31 cellular contexts compared by ENCODE assay signal in the genomic region with DNA sequence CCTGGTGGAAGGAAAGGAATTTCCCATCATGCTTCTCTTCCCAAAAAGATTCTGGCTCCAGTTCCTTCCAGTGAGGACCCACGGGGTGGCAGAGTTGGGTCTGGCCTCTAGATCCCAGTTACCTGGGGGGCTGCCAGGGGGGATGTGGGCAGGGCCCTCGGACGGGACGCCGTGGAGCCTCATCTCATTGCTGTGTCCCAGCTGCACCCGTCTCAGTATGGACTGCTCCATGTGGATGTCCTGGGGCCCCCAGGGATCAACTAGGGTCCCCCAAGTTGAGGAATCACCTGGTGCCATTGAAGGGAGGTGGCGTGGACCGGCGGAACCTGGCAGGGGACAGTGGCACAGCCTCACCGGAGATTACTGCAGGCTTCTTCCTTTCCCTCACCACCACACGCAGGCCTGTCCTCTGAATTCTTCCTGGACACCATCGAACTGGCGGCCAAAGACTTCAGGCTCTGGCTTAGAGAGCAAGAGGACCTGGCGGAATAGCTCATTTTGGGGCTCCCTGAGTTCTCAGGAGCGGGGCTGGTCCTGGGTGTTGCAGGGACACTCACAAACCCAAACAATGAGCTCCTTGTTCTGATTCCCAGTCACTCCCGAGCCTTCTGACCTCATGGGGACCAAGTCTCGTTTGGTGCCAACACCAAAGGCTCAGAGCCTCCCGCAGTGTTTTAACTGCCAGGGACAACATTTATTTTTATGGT. TPM values are rescaled to one million over a fixed set of nuclear protein-coding genes. Genes with fewer than 3 reads are reported as not detected.
DNase-seq lines count a peak whose midpoint lies in the region; ATAC-seq and TF ChIP-seq lines count a peak whose summit lies in the region.
"Had no signal": no experiment of that assay in that cellular context is flagged by ENCODE, and none has a peak within 500 bp of the region (broad histone marks: within the 10 kb centered on the region; RNA-seq: fewer than 3 reads in every experiment).

No MANE protein-coding gene starts in this region.

- no peak overlapping the region for H3K4me3 Mint-ChIP-seq in activated CD8-positive, alpha-beta memory T cell treated with anti-CD3 and anti-CD28 coated beads, Interleukin-2, amount 10 ng/mL, durations not matched to agents 7 days and 5 days
- H3K4me3 Mint-ChIP-seq: activated naive CD4-positive, alpha-beta T cell treated with anti-CD3 and anti-CD28 coated beads, Interleukin-2, amount 10 ng/mL, durations not matched to agents 7 days and 5 days; HFFc6; neural crest cell; stimulated activated naive CD8-positive, alpha-beta T cell treated with anti-CD3 and anti-CD28 coated beads, Interleukin-15, Interleukin-2, amounts not matched to agents 100 ng/mL and 50 ng/mL, for 24 hours; T-helper 1 cell treated with Interleukin-12 subunit alpha and Interleukin-12 subunit beta and Interleukin-4 antibody, amounts not matched to agents 30 μg/mL and 1 μg/mL, for 36 hours; type B pancreatic cell had no signal

- peaks cover 58% of the 10 kb centered on the region for H3K36me3 Mint-ChIP-seq in activated CD8-positive, alpha-beta memory T cell treated with anti-CD3 and anti-CD28 coated beads, Interleukin-2, amount 10 ng/mL, durations not matched to agents 7 days and 5 days
- H3K36me3 Mint-ChIP-seq: type B pancreatic cell had no signal

- H3K36me3 ChIP-seq in testis (ENCODE audit: low read depth, missing control alignments) = no peaks in the 10 kb centered on the region
- H3K36me3 ChIP-seq: cardiac muscle cell had no signal

- no peak overlapping the region for H3K27ac Mint-ChIP-seq in activated CD8-positive, alpha-beta memory T cell treated with anti-CD3 and anti-CD28 coated beads, Interleukin-2, amount 10 ng/mL, durations not matched to agents 7 days and 5 days
- H3K27ac Mint-ChIP-seq: activated naive CD4-positive, alpha-beta T cell treated with anti-CD3 and anti-CD28 coated beads, Interleukin-2, amount 10 ng/mL, durations not matched to agents 7 days and 5 days; HFFc6; stimulated activated naive CD8-positive, alpha-beta T cell treated with anti-CD3 and anti-CD28 coated beads, Interleukin-15, Interleukin-2, amounts not matched to agents 100 ng/mL and 50 ng/mL, for 24 hours; T-helper 1 cell treated with Interleukin-12 subunit alpha and Interleukin-12 subunit beta and Interleukin-4 antibody, amounts not matched to agents 30 μg/mL and 1 μg/mL, for 36 hours; type B pancreatic cell had no signal

- intact Hi-C loops in cardiac septum (cut with DNase I) = no loop called here
- intact Hi-C loops in testis (cut with DNase I; ENCODE audit: low total_unique reads) = no loop called here

- H3K4me1 Mint-ChIP-seq in activated CD8-positive, alpha-beta memory T cell treated with anti-CD3 and anti-CD28 coated beads, Interleukin-2, amount 10 ng/mL, durations not matched to agents 7 days and 5 days = peaks cover 2% of the 10 kb centered on the region
- H3K4me1 Mint-ChIP-seq: neural crest cell had no signal

- no peaks in the 10 kb centered on the region for H3K4me1 ChIP-seq in testis

- WGBS in testis, 2 donors = 64 to 79% methylated on average over 10 to 18 of the region's 18 CpGs

- no peaks in the 10 kb centered on the region for H3K9me3 ChIP-seq in testis

- no peak for TF ChIP-seq CTCF in testis (IDR thresholded peaks at IDR 0.05)

- peak; percentile 26 for DNase-seq in activated CD8-positive, alpha-beta memory T cell treated with anti-CD3 and anti-CD28 coated beads for 24 hours
- DNase-seq in activated CD8-positive, alpha-beta memory T cell treated with anti-CD3 and anti-CD28 coated beads, Interleukin-2, amount 10 ng/mL, durations not matched to agents 7 days and 5 days = no peak
- DNase-seq in cardiac septum (ENCODE audit: low spot score) (peak; percentile 36), midbrain (lab: John Stamatoyannopoulos, UW) (peak; percentile 15), testis (peak; percentile 43), NOMO-1 (lab: John Stamatoyannopoulos, UW; ENCODE audit: unreplicated experiment in 2 of 2) (no peak), HuH-7 (ENCODE audit: low spot score) (no peak)
- DNase-seq in activated naive CD4-positive, alpha-beta T cell treated with Interleukin-2 at 50 U/mL for 16 hours = no peak
- DNase-seq: 8988T; activated CD4-positive, alpha-beta T cell treated with anti-CD3 and anti-CD28 coated beads, Interleukin-2, amount 50 U/mL, for 4 hours; activated naive CD4-positive, alpha-beta T cell treated with anti-CD3 and anti-CD28 coated beads, Interleukin-2, amount 10 ng/mL, durations not matched to agents 7 days and 5 days; activated T-cell treated with anti-CD3 and anti-CD28 coated beads for 4 hours; AML-193; dermis blood vessel endothelial cell; DMS79; glutamatergic neuron; HFFc6; Karpas-422; left colon; NCI-H1930; NCI-H82; OCI-M1; stimulated activated CD4-positive, alpha-beta T cell treated with anti-CD3 and anti-CD28 coated beads, Interleukin-4, amount 100 ng/mL, for 4 hours had no signal

- no peak for TF ChIP-seq POLR2A in testis (IDR thresholded peaks at IDR 0.05)

- CTCF ChIA-PET in activated CD8-positive, alpha-beta memory T cell treated with anti-CD3 and anti-CD28 coated beads, Interleukin-2, amount 10 ng/mL, durations not matched to agents 7 days and 5 days (lab: Charles Lee) = interaction anchor here (1.9 to 16.0 kb wide), 2 partner anchors 10 to 12 kb away, joined by 4 to 176 read pairs; no protein-coding TSS in a partner anchor

- H3K4me3 ChIP-seq in testis = no peak overlapping the region
- H3K4me3 ChIP-seq: cardiac muscle cell had no signal

- H3K27me3 Mint-ChIP-seq in activated CD8-positive, alpha-beta memory T cell treated with anti-CD3 and anti-CD28 coated beads, Interleukin-2, amount 10 ng/mL, durations not matched to agents 7 days and 5 days = no peaks in the 10 kb centered on the region
- H3K27me3 Mint-ChIP-seq: stimulated activated naive CD8-positive, alpha-beta T cell treated with anti-CD3 and anti-CD28 coated beads, Interleukin-15, Interleukin-2, amounts not matched to agents 100 ng/mL and 50 ng/mL, for 24 hours had no signal

- H3K27ac ChIP-seq in testis = no peak overlapping the region
- H3K27ac ChIP-seq: cardiac muscle cell, VCaP had no signal

- ATAC-seq in activated CD8-positive, alpha-beta memory T cell treated with anti-CD3 and anti-CD28 coated beads, Interleukin-2, amount 10 ng/mL, durations not matched to agents 7 days and 5 days = no peak
- ATAC-seq: left colon had no signal

- no peaks in the 10 kb centered on the region for H3K27me3 ChIP-seq in testis
- H3K27me3 ChIP-seq: cardiac muscle cell had no signal

- no peaks in the 10 kb centered on the region for H3K9me3 Mint-ChIP-seq in activated CD8-positive, alpha-beta memory T cell treated with anti-CD3 and anti-CD28 coated beads, Interleukin-2, amount 10 ng/mL, durations not matched to agents 7 days and 5 days (ENCODE audit: low read depth)
- H3K9me3 Mint-ChIP-seq: activated naive CD4-positive, alpha-beta T cell treated with anti-CD3 and anti-CD28 coated beads, Interleukin-2, amount 10 ng/mL, durations not matched to agents 7 days and 5 days; HFFc6; neural crest cell; stimulated activated naive CD8-positive, alpha-beta T cell treated with anti-CD3 and anti-CD28 coated beads, Interleukin-15, Interleukin-2, amounts not matched to agents 100 ng/mL and 50 ng/mL, for 24 hours; T-helper 1 cell treated with Interleukin-12 subunit alpha and Interleukin-12 subunit beta and Interleukin-4 antibody, amounts not matched to agents 30 μg/mL and 1 μg/mL, for 36 hours; type B pancreatic cell had no signal

RNA-seq across cellular contexts. Expression of a gene that starts 8.5 kb away (rescaled TPM):
- 10 to 100 TPM; 22.9 to 56.8 TPM for total RNA-seq in activated CD8-positive, alpha-beta memory T cell treated with anti-CD3 and anti-CD28 coated beads, Interleukin-2, amount 10 ng/mL, durations not matched to agents 7 days and 5 days
- total RNA-seq in cardiac septum (0.43 TPM), testis (under 1 TPM in 1 of 2 donors, not detected in 1; 0.31 TPM)
- 0.66 TPM for polyA plus RNA-seq in testis (ENCODE audit: insufficient read depth, low read depth, low replicate concordance)
- total RNA-seq: cardiac muscle cell, dermis blood vessel endothelial cell, HFFc6, neural crest cell, pulmonary artery endothelial cell had no signal
- polyA plus RNA-seq: cardiac muscle cell had no signal

RNA-seq across cellular contexts. Expression of a gene that starts 50.8 kb away (rescaled TPM):
- total RNA-seq in activated CD8-positive, alpha-beta memory T cell treated with anti-CD3 and anti-CD28 coated beads, Interleukin-2, amount 10 ng/mL, durations not matched to agents 7 days and 5 days = not detected
- total RNA-seq in cardiac septum (0.48 TPM), testis (1 to 10 TPM in 1 of 2 donors, under 1 TPM in 1; 0.19 to 3.1 TPM)
- 0.88 TPM for polyA plus RNA-seq in testis (ENCODE audit: insufficient read depth, low read depth, low replicate concordance)
- total RNA-seq: dermis blood vessel endothelial cell, HFFc6, mononuclear cell, neural crest cell, pulmonary artery endothelial cell had no signal
- polyA plus RNA-seq: cardiac muscle cell had no signal

Comparison
In these comparisons a context has a peak if more than half of its experiments do, and no peak if none do; other contexts are left out.
1. DNase-seq: peak in activated CD8-positive, alpha-beta memory T cell treated with anti-CD3 and anti-CD28 coated beads for 24 hours (single experiment), cardiac septum (single experiment), midbrain (single experiment) and testis (single experiment); none in activated CD8-positive, alpha-beta memory T cell treated with anti-CD3 and anti-CD28 coated beads, Interleukin-2, amount 10 ng/mL, durations not matched to agents 7 days and 5 days (single experiment), NOMO-1 (0 of 2), activated naive CD4-positive, alpha-beta T cell treated with Interleukin-2 at 50 U/mL for 16 hours (single experiment) and HuH-7 (single experiment).
2. RNA of a gene that starts 8.5 kb away (total RNA-seq): 22.9 to 56.8 TPM in activated CD8-positive, alpha-beta memory T cell treated with anti-CD3 and anti-CD28 coated beads, Interleukin-2, amount 10 ng/mL, durations not matched to agents 7 days and 5 days; 0.43 TPM in cardiac septum (single experiment) and 0.31 TPM in testis; every median in the first group is over 10 times any median in the second.